ENCODE assay signal across 8 cellular contexts in genomic region chr16:2911580-2912329, GRCh38. TPM values are rescaled to one million over a fixed set of nuclear protein-coding genes. Genes with fewer than 3 reads are reported as not detected.
A peak's percentile ranks its signal among the peaks of the same experiment; 100 is the strongest.
DNase-seq lines count a peak whose midpoint lies in the region; ATAC-seq, FAIRE-seq and TF ChIP-seq lines count a peak whose summit lies in the region.

A gene with protein sequence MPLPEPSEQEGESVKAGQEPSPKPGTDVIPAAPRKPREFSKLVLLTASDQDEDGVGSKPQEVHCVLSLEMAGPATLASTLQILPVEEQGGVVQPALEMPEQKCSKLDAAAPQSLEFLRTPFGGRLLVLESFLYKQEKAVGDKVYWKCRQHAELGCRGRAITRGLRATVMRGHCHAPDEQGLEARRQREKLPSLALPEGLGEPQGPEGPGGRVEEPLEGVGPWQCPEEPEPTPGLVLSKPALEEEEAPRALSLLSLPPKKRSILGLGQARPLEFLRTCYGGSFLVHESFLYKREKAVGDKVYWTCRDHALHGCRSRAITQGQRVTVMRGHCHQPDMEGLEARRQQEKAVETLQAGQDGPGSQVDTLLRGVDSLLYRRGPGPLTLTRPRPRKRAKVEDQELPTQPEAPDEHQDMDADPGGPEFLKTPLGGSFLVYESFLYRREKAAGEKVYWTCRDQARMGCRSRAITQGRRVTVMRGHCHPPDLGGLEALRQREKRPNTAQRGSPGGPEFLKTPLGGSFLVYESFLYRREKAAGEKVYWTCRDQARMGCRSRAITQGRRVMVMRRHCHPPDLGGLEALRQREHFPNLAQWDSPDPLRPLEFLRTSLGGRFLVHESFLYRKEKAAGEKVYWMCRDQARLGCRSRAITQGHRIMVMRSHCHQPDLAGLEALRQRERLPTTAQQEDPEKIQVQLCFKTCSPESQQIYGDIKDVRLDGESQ (plus strand): TSS chr16:2911931. CDS start chr16:2929686, 17,755 bp downstream.

- H3K36me3 Mint-ChIP-seq in activated naive CD8-positive, alpha-beta T cell treated with anti-CD3 and anti-CD28 coated beads, Interleukin-2, amount 50 U/mL, for 24 hours (ENCODE audit: low read depth): peaks cover 4% of the 10 kb centered on the region

- H3K4me3 Mint-ChIP-seq in activated naive CD8-positive, alpha-beta T cell treated with anti-CD3 and anti-CD28 coated beads, Interleukin-2, amount 50 U/mL, for 24 hours: peak within 1 kb of the TSS; percentile 86

- H3K9me3 ChIP-seq in pancreas: no peaks in the 10 kb centered on the region
- no peaks in the 10 kb centered on the region for H3K9me3 ChIP-seq in thyroid gland

- H3K36me3 ChIP-seq in pancreas (no peaks in the 10 kb centered on the region), thyroid gland (peaks cover 5 to 7% of the 10 kb centered on the region in 2 donors)

- H3K27ac ChIP-seq in pancreas: peak within 1 kb of the TSS; percentile 22 to 60 (median 53)
- H3K27ac ChIP-seq in thyroid gland: peak within 1 kb of the TSS; percentile 63 to 89 (median 83)

- TF ChIP-seq POLR2A in GM12892 (IDR thresholded peaks at IDR 0.05; ENCODE audit: low read depth, low read length) (peak; percentile 55; the same call in 1 of the 2 replicates), thyroid gland (IDR thresholded peaks at IDR 0.05) (peak in 1 of 2 donors; percentile 80)

- TF ChIP-seq CTCF in pancreas (IDR thresholded peaks at IDR 0.05): no peak
- TF ChIP-seq CTCF in thyroid gland (IDR thresholded peaks at IDR 0.05): no peak

- no peaks in the 10 kb centered on the region for H3K27me3 Mint-ChIP-seq in activated naive CD8-positive, alpha-beta T cell treated with anti-CD3 and anti-CD28 coated beads, Interleukin-2, amount 50 U/mL, for 24 hours

- no peaks in the 10 kb centered on the region for H3K27me3 ChIP-seq in pancreas
- H3K27me3 ChIP-seq in thyroid gland: no peaks in the 10 kb centered on the region

- H3K4me1 ChIP-seq in pancreas (peaks cover 0 to 10% (median 3%) of the 10 kb centered on the region in 3 donors), thyroid gland (peaks cover 6 to 23% of the 10 kb centered on the region in 2 donors)

- FAIRE-seq in GM12892 (lab: Jason Lieb, UNC) (peak; percentile 96), pancreas (lab: Jason Lieb, UNC) (no peak)

- peak within 1 kb of the TSS; percentile 82 for H3K27ac Mint-ChIP-seq in activated naive CD8-positive, alpha-beta T cell treated with anti-CD3 and anti-CD28 coated beads, Interleukin-2, amount 50 U/mL, for 24 hours

- peak; percentile 98 for DNase-seq in GM12892 (ENCODE audit: insufficient read length)
- peak; percentile 98 for DNase-seq in NCI-H1436 (lab: John Stamatoyannopoulos, UW)
- peak; percentile 95 for DNase-seq in SW480 (ENCODE audit: low spot score)
- DNase-seq in activated naive CD8-positive, alpha-beta T cell treated with anti-CD3 and anti-CD28 coated beads, Interleukin-2, amount 50 U/mL, for 24 hours: peak; percentile 99
- peak; percentile 100 for DNase-seq in Right ventricle myocardium inferior (ENCODE audit: missing footprints)
- DNase-seq in pancreas: peak; percentile 97 to 99 (median 98)
- DNase-seq in thyroid gland: peak; percentile 99

- ATAC-seq in HG02840 (IDR thresholded peaks at IDR 0.05; ENCODE audit: low FRiP score, unreplicated experiment) (peak; percentile 94), Right ventricle myocardium inferior (peak; percentile 98), pancreas (peak; percentile 97 to 98 (median 98))
- ATAC-seq in activated naive CD8-positive, alpha-beta T cell treated with anti-CD3 and anti-CD28 coated beads, Interleukin-2, amount 50 U/mL, for 24 hours: peak; percentile 93

- intact Hi-C loops in Right ventricle myocardium inferior (cut with DNase I) (loop anchor here (2.0 kb wide), 1 partner anchor 29 kb away; the partner anchor contains the start of gene FLYWCH2), pancreas (cut with DNase I) (no loop called here), thyroid gland (cut with DNase I) (no loop called here)

- H3K4me3 ChIP-seq in pancreas: peak within 1 kb of the TSS; percentile 48 to 90 (median 80)
- peak within 1 kb of the TSS; percentile 59 to 92 (median 84) for H3K4me3 ChIP-seq in thyroid gland (replicated peaks in 1 of 3)

- no peaks in the 10 kb centered on the region for H3K9me3 Mint-ChIP-seq in activated naive CD8-positive, alpha-beta T cell treated with anti-CD3 and anti-CD28 coated beads, Interleukin-2, amount 50 U/mL, for 24 hours

- peaks cover 20% of the 10 kb centered on the region for H3K4me1 Mint-ChIP-seq in activated naive CD8-positive, alpha-beta T cell treated with anti-CD3 and anti-CD28 coated beads, Interleukin-2, amount 50 U/mL, for 24 hours

- 1% methylated on average over 67 to 87 of the region's 87 CpGs for WGBS in pancreas, 2 donors
- 1% methylated on average over 29 to 43 of the region's 87 CpGs for WGBS in thyroid gland, 2 donors

RNA-seq across cellular contexts. Expression of the gene that starts here (rescaled TPM):
- 6.0 TPM for polyA plus RNA-seq in GM12892 (2012; ENCODE audit: missing spikeins)
- total RNA-seq in Right ventricle myocardium inferior (34.5 TPM), pancreas (10 to 100 TPM; 11.5 to 18.6 (median 14.9) TPM), thyroid gland (10 to 100 TPM; 31.3 to 49.8 (median 41.5) TPM)
- polyA plus RNA-seq in pancreas: 10 to 100 TPM; 31.5 to 40.4 TPM

Comparison
In these comparisons a context has a peak if more than half of its experiments do, and no peak if none do; other contexts are left out.
1. Peak in every context shown above with its lines: DNase-seq, ATAC-seq, H3K4me3 ChIP-seq and H3K27ac ChIP-seq.